Comparison of ENCODE assay signal across 1 cellular context in the genomic region with DNA sequence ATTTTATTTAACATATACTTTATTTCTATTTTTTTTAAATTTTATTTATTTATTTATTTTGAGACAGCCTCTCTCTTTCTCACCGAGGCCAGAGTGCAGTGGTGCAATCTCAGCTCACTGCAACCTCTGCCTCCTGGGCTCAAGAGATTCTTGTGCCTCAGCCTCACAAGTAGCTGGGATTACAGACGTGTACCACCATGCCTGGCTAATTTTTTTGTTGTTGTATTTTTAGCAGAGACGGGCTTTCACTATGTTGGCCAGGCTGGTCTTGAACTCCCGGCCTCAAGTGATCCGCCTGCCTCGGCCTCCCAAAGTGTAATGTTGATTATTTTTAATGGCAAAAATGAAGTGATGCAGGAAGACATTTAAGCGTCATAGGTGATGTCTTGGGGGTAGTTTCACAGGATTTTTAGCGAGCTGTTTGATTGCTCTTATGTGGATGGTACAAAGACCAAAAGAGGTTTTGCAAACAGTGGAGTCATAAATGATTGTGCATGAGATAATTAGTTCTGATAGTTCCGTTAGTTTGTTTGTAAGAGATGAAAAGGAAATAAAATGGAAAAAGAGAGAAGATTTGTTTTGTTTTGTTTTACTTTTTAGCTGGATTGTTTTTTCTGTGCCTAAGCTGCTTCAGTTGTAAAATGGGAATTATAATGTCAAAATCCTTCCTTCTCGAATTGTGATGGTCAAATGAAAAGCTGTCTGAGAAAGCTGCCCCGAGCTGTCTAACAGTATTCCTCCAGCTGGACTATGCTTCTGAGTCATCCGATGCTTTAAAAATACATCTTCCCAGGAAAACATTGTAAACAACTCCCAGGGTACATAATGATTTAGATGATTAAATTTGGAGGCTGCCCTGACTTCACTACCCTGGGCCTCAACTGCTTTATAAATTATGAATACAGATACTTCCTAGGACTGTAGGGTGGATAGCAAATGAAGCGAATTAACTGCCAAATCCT.
A peak's percentile ranks its signal among the peaks of the same experiment; 100 is the strongest.
TF ChIP-seq lines count a peak whose summit lies in the region.

No MANE protein-coding gene starts in this region.

TF ChIP-seq in GM12878, 131 proteins besides CTCF, POLR2A, EP300 and RAD21:
- TF ChIP-seq SUZ12 (IDR thresholded peaks at IDR 0.05; ENCODE audit: unreplicated experiment) (no peak), ZNF24 (IDR thresholded peaks at IDR 0.05) (0 out of 2 replicates have a peak, but pooled peaks have one; percentile 18)
